16 cellular contexts compared by ENCODE assay signal in the genomic region with DNA sequence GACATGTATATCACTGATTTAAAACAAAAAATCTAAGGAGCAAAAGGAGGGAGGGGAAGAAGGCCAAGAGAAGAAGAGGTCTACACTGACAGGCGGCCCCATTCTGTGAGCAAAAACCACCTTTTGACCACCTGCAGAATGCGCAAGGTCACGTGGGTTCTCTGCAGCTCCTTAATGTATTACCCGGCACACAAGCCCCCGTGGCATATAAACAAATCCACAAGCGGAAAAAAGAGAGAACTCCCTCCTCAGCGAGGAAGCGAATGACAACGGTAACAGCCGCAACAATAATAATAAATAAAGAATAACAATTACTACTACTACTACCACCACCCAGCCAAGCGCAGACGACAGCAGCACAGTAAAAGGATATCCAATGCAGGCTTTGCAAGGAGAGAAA. TPM values are rescaled to one million over a fixed set of nuclear protein-coding genes. Genes with fewer than 3 reads are reported as not detected.
DNase-seq lines count a peak whose midpoint lies in the region; ATAC-seq, FAIRE-seq and TF ChIP-seq lines count a peak whose summit lies in the region.
"Had no signal": no experiment of that assay in that cellular context is flagged by ENCODE, and none has a peak within 500 bp of the region (broad histone marks: within the 10 kb centered on the region; RNA-seq: fewer than 3 reads in every experiment).

No MANE protein-coding gene starts in this region.

- POLR2A ChIA-PET in CD4-positive, alpha-beta T cell (lab: Charles Lee): no interaction called here

- ATAC-seq in CD4-positive, alpha-beta T cell (ENCODE audit: poor library complexity): no peak
- no peak for ATAC-seq in T-helper 17 cell
- ATAC-seq in HG03432 (IDR thresholded peaks at IDR 0.05; ENCODE audit: unreplicated experiment): no peak
- ATAC-seq: left lung had no signal

- peaks cover 3% of the 10 kb centered on the region for H3K9me3 Mint-ChIP-seq in CD4-positive, alpha-beta T cell

- H3K27ac ChIP-seq in CD4-positive, alpha-beta T cell (ENCODE audit: low read depth, low read length): no peak overlapping the region
- H3K27ac ChIP-seq: breast epithelium, C4-2B, left lung, suprapubic skin had no signal

- peak overlapping the region; percentile 4 for H3K4me3 Mint-ChIP-seq in CD4-positive, alpha-beta T cell
- H3K4me3 Mint-ChIP-seq in T-helper 17 cell: peak overlapping the region; percentile 45
- H3K4me3 Mint-ChIP-seq: HFFc6 had no signal

- CTCF ChIA-PET in CD4-positive, alpha-beta T cell (lab: Charles Lee): no interaction called here

- in situ Hi-C loops in G401 (cut with HindIII; ENCODE audit: low sequenced_read_pairs): no loop called here
- in situ Hi-C loops in KBM-7 (cut with MboI; ENCODE audit: low pct_unique_long_range_greater_than_20kb, low sequenced_read_pairs): no loop called here

- peaks cover 5% of the 10 kb centered on the region for H3K4me1 Mint-ChIP-seq in CD4-positive, alpha-beta T cell (ENCODE audit: low read depth)
- peaks cover 6% of the 10 kb centered on the region for H3K4me1 Mint-ChIP-seq in T-helper 17 cell

- H3K27ac Mint-ChIP-seq in CD4-positive, alpha-beta T cell: no peak overlapping the region
- H3K27ac Mint-ChIP-seq in T-helper 17 cell: no peak overlapping the region
- H3K27ac Mint-ChIP-seq: HFFc6 had no signal

- DNase-seq in CD4-positive, alpha-beta T cell: no peak
- DNase-seq in G401 (ENCODE audit: low spot score) (peak; percentile 77), T-helper 17 cell (no peak), inferior parietal cortex (ENCODE audit: extremely low spot score) (peak; percentile 17), KBM-7 (no peak), GM12891 (ENCODE audit: insufficient read length, low spot score) (no peak)
- DNase-seq: activated CD4-positive, CD25-positive, alpha-beta regulatory T cell treated with anti-CD3 and anti-CD28 coated beads, Interleukin-2, amount 50 U/mL, for 72 hours; activated effector memory CD4-positive, alpha-beta T cell treated with Interleukin-2 at 50 U/mL for 16 hours; HFFc6; left lung had no signal

- TF ChIP-seq POLR2A in GM12891 (IDR thresholded peaks at IDR 0.05; ENCODE audit: low read depth, low read length): no peak

- no peak for TF ChIP-seq CTCF in CD4-positive, alpha-beta T cell (IDR thresholded peaks at IDR 0.05)

- H3K9me3 ChIP-seq in CD4-positive, alpha-beta T cell (ENCODE audit: control insufficient read depth, low read length): peaks cover 12% of the 10 kb centered on the region
- H3K9me3 ChIP-seq in T-helper 17 cell (ENCODE audit: control insufficient read depth, low read length, poor library complexity, severe bottlenecking): no peaks in the 10 kb centered on the region

- no peak for FAIRE-seq in GM12891 (lab: Jason Lieb, UNC)

- H3K27me3 Mint-ChIP-seq in CD4-positive, alpha-beta T cell: peaks cover 63% of the 10 kb centered on the region
- H3K27me3 Mint-ChIP-seq in T-helper 17 cell: peaks cover 56% of the 10 kb centered on the region

- H3K36me3 Mint-ChIP-seq in CD4-positive, alpha-beta T cell (ENCODE audit: low read depth): no peaks in the 10 kb centered on the region
- peaks cover 12% of the 10 kb centered on the region for H3K36me3 Mint-ChIP-seq in T-helper 17 cell (ENCODE audit: low read depth)

- peaks cover 40% of the 10 kb centered on the region for H3K27me3 ChIP-seq in CD4-positive, alpha-beta T cell (ENCODE audit: control insufficient read depth, insufficient read depth, low read length)

- intact Hi-C loops in CD4-positive, alpha-beta T cell (cut with DNase I, micrococcal nuclease): no loop called here

TF ChIP-seq in GM12891, 5 proteins besides CTCF, POLR2A, EP300 and RAD21:
- TF ChIP-seq SPI1 (IDR thresholded peaks at IDR 0.05; ENCODE audit: low read depth, low read length) (no peak), PAX5 (IDR thresholded peaks at IDR 0.05; ENCODE audit: insufficient read depth, low read length, severe bottlenecking) (no peak), POU2F2 (IDR thresholded peaks at IDR 0.05; ENCODE audit: low read depth, low read length) (no peak), POLR2AphosphoS5 (IDR thresholded peaks at IDR 0.05; ENCODE audit: low read depth, low read length) (no peak), TAF1 (IDR thresholded peaks at IDR 0.05; ENCODE audit: low read depth, low read length) (no peak)

RNA-seq across cellular contexts. Expression of a gene that starts 1.3 kb away (rescaled TPM):
- total RNA-seq in CD4-positive, alpha-beta T cell: under 1 TPM; 0.05 to 0.17 TPM
- not detected in 2 replicates for total RNA-seq in G401 (2014; rRNA removed; shearing (Covaris generic))
- under 1 TPM; 0.05 to 0.10 TPM for total RNA-seq in T-helper 17 cell
- 0.05 TPM for polyA plus RNA-seq in GM12891 (2012; ENCODE audit: low read depth, missing spikeins)
- total RNA-seq: HT1080 had no signal
- polyA plus RNA-seq: smooth muscle cell had no signal

RNA-seq across cellular contexts. Expression of a gene that starts 49.0 kb away (rescaled TPM):
- total RNA-seq in CD4-positive, alpha-beta T cell: 1 to 10 TPM; 8.7 to 9.1 TPM
- 61.6 and 64.0 TPM in 2 replicates for total RNA-seq in G401 (2014; rRNA removed; shearing (Covaris generic))
- total RNA-seq in T-helper 17 cell: 10 to 100 TPM; 10.6 to 15.8 TPM
- polyA plus RNA-seq in GM12891 (2012; ENCODE audit: low read depth, missing spikeins): 28.6 TPM

Comparison
In these comparisons a context has a peak if more than half of its experiments do, and no peak if none do; other contexts are left out.
1. DNase-seq: peak in G401 (single experiment) and inferior parietal cortex (single experiment); none in CD4-positive, alpha-beta T cell (0 of 10), T-helper 17 cell (0 of 3), KBM-7 (single experiment) and GM12891 (single experiment).